ENCODE assay signal across 31 cellular contexts in the genomic region with DNA sequence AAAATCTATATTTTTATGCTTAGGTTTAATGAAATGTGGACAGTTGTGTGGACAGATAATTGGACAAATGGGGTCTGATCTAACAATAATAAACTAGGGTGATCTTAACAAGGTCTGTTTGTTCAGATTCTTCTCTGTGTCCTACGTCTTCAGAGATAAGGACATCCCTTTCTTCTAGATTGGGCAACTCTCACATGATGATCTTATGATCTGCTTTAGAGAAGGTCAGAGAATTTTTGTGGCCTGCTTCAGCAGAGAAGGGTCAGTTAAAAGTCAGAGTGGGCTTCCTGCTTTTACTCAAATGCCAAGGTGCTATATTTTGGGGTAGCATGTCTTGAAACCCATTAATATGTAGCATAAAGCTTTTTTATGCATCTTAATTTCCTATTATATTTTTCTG.
"Had no signal": no experiment of that assay in that cellular context is flagged by ENCODE, and none has a peak within 500 bp of the region (broad histone marks: within the 10 kb centered on the region; RNA-seq: fewer than 3 reads in every experiment).

No MANE protein-coding gene starts in this region.

- H3K4me1 ChIP-seq: parathyroid adenoma, psoas muscle, right lobe of liver, sigmoid colon, suprapubic skin, testis, tibial artery, transverse colon, upper lobe of right lung, uterus had no signal

- DNase-seq: naive thymus-derived CD8-positive, alpha-beta T cell; nephron progenitor cell; nucleus accumbens; ovary; posterior cingulate gyrus; psoas muscle; right cardiac atrium; right lobe of liver; sigmoid colon; small intestine; stimulated activated CD4-positive, alpha-beta T cell treated with anti-CD3 and anti-CD28 coated beads, Interleukin-15, amount 100 ng/mL, for 24 hours; stimulated activated CD4-positive, alpha-beta T cell treated with anti-CD3 and anti-CD28 coated beads, Interleukin-4, amount 100 ng/mL, for 1 hour; stimulated activated CD4-positive, alpha-beta T cell treated with anti-CD3 and anti-CD28 coated beads, Interleukin-4, amount 100 ng/mL, for 4 hours; stimulated activated CD8-positive, alpha-beta memory T cell treated with anti-CD3 and anti-CD28 coated beads, Interleukin-4, amount 100 ng/mL, for 48 hours; stimulated activated naive CD4-positive, alpha-beta T cell; stimulated activated naive CD8-positive, alpha-beta T cell treated with anti-CD3 and anti-CD28 coated beads, Interleukin-15, amount 100 ng/mL, for 72 hours; stimulated activated naive CD8-positive, alpha-beta T cell treated with anti-CD3 and anti-CD28 coated beads, Interleukin-15, Interleukin-2, amounts not matched to agents 100 U/mL and 50 U/mL, for 24 hours; substantia nigra; testis; tibial artery; transverse colon; upper lobe of right lung; uterus had no signal

- H3K36me3 ChIP-seq: neutrophil, ovary, right lobe of liver, sigmoid colon, suprapubic skin, tibial artery, transverse colon, upper lobe of right lung, uterus had no signal

- H3K9me3 Mint-ChIP-seq: type B pancreatic cell had no signal

- H3K36me3 Mint-ChIP-seq: naive thymus-derived CD8-positive, alpha-beta T cell; natural killer cell treated with Interleukin-12 subunit alpha and Interleukin-12 subunit beta and Interleukin-15 and Interleukin-18, amount 100 ng/mL, for 72 hours; stimulated activated memory B cell treated with anti-CD40 and anti-IgM and Interleukin-4, amounts not matched to agents 10 μg/mL and 1 μg/mL and 100 μg/mL, for 72 hours; type B pancreatic cell had no signal

- ATAC-seq: naive thymus-derived CD8-positive, alpha-beta T cell; natural killer cell treated with Interleukin-12 subunit alpha and Interleukin-12 subunit beta and Interleukin-15 and Interleukin-18, amount 100 ng/mL, for 72 hours; psoas muscle; right cardiac atrium; right lobe of liver; stimulated activated memory B cell treated with anti-CD40 and anti-IgM and Interleukin-4, amounts not matched to agents 10 μg/mL and 1 μg/mL and 100 μg/mL, for 72 hours; stimulated activated naive CD8-positive, alpha-beta T cell treated with anti-CD3 and anti-CD28 coated beads, Interleukin-15, amount 100 ng/mL, for 72 hours; stimulated activated naive CD8-positive, alpha-beta T cell treated with anti-CD3 and anti-CD28 coated beads, Interleukin-15, Interleukin-2, amounts not matched to agents 100 U/mL and 50 U/mL, for 24 hours; upper lobe of right lung had no signal

- H2AFZ ChIP-seq: parathyroid adenoma had no signal

- H3K4me3 ChIP-seq: ovary, psoas muscle, right lobe of liver, sigmoid colon, suprapubic skin, testis, tibial artery, transverse colon, upper lobe of right lung, uterus had no signal

- H3K27ac ChIP-seq: neutrophil, ovary, parathyroid adenoma, psoas muscle, right lobe of liver, sigmoid colon, suprapubic skin, testis, tibial artery, transverse colon, upper lobe of right lung, uterus had no signal

- H3K27me3 Mint-ChIP-seq: natural killer cell treated with Interleukin-12 subunit alpha and Interleukin-12 subunit beta and Interleukin-15 and Interleukin-18, amount 100 ng/mL, for 72 hours; progenitor cell of endocrine pancreas; stimulated activated memory B cell treated with anti-CD40 and anti-IgM and Interleukin-4, amounts not matched to agents 10 μg/mL and 1 μg/mL and 100 μg/mL, for 72 hours; stimulated activated naive CD8-positive, alpha-beta T cell treated with anti-CD3 and anti-CD28 coated beads, Interleukin-15, amount 100 ng/mL, for 72 hours; type B pancreatic cell had no signal

- H3K4me1 Mint-ChIP-seq: naive thymus-derived CD8-positive, alpha-beta T cell; nephron progenitor cell; neural crest cell; stimulated activated memory B cell treated with anti-CD40 and anti-IgM and Interleukin-4, amounts not matched to agents 10 μg/mL and 1 μg/mL and 100 μg/mL, for 72 hours; stimulated activated naive CD8-positive, alpha-beta T cell treated with anti-CD3 and anti-CD28 coated beads, Interleukin-15, amount 100 ng/mL, for 72 hours had no signal

- H3K4me3 Mint-ChIP-seq: naive thymus-derived CD8-positive, alpha-beta T cell; natural killer cell treated with Interleukin-12 subunit alpha and Interleukin-12 subunit beta and Interleukin-15 and Interleukin-18, amount 100 ng/mL, for 72 hours; nephron progenitor cell; neural crest cell; stimulated activated memory B cell treated with anti-CD40 and anti-IgM and Interleukin-4, amounts not matched to agents 10 μg/mL and 1 μg/mL and 100 μg/mL, for 72 hours; stimulated activated naive CD8-positive, alpha-beta T cell treated with anti-CD3 and anti-CD28 coated beads, Interleukin-15, amount 100 ng/mL, for 72 hours; type B pancreatic cell had no signal

- H3K27me3 ChIP-seq: neutrophil, ovary, right lobe of liver, sigmoid colon, suprapubic skin, testis, tibial artery, transverse colon, upper lobe of right lung, uterus had no signal

- H3K79me2 ChIP-seq: parathyroid adenoma had no signal

- H3K27ac Mint-ChIP-seq: naive thymus-derived CD8-positive, alpha-beta T cell; natural killer cell treated with Interleukin-12 subunit alpha and Interleukin-12 subunit beta and Interleukin-15 and Interleukin-18, amount 100 ng/mL, for 72 hours; nephron progenitor cell; progenitor cell of endocrine pancreas; stimulated activated memory B cell treated with anti-CD40 and anti-IgM and Interleukin-4, amounts not matched to agents 10 μg/mL and 1 μg/mL and 100 μg/mL, for 72 hours; stimulated activated naive CD8-positive, alpha-beta T cell treated with anti-CD3 and anti-CD28 coated beads, Interleukin-15, amount 100 ng/mL, for 72 hours; type B pancreatic cell had no signal

- H3K9me3 ChIP-seq: neutrophil, ovary, psoas muscle, right lobe of liver, suprapubic skin, testis, transverse colon, upper lobe of right lung, uterus had no signal
